22 cellular contexts compared by ENCODE assay signal in genomic region chr6:149904661-149905370, GRCh38. TPM values are rescaled to one million over a fixed set of nuclear protein-coding genes. Genes with fewer than 3 reads are reported as not detected.
A peak's percentile ranks its signal among the peaks of the same experiment; 100 is the strongest.
DNase-seq lines count a peak whose midpoint lies in the region; ATAC-seq and TF ChIP-seq lines count a peak whose summit lies in the region.
"Had no signal": no experiment of that assay in that cellular context is flagged by ENCODE, and none has a peak within 500 bp of the region (broad histone marks: within the 10 kb centered on the region; RNA-seq: fewer than 3 reads in every experiment).

No MANE protein-coding gene starts in this region.

- no peaks in the 10 kb centered on the region for H3K36me3 ChIP-seq in endodermal cell (ENCODE audit: control insufficient read depth, insufficient read depth, low read length)
- no peaks in the 10 kb centered on the region for H3K36me3 ChIP-seq in CD8-positive, alpha-beta T cell (ENCODE audit: insufficient read depth, low read length)
- H3K36me3 ChIP-seq: brain microvascular endothelial cell, neutrophil, stomach, tibial nerve had no signal

- DNase-seq in NCI-H2107 (lab: John Stamatoyannopoulos, UW): peak; percentile 59
- DNase-seq in endodermal cell: peak; percentile 24
- peak; percentile 34 for DNase-seq in sciatic nerve (ENCODE audit: low spot score)
- no peak for DNase-seq in CD8-positive, alpha-beta T cell
- no peak for DNase-seq in stimulated activated naive CD8-positive, alpha-beta T cell treated with anti-CD3 and anti-CD28 coated beads, Interleukin-15, amount 100 ng/mL, for 72 hours
- DNase-seq: activated gamma-delta T cell; brain microvascular endothelial cell; CD4-positive, alpha-beta memory T cell; kidney glomerular epithelial cell; mammary epithelial cell; MM.1S; NCI-H1436; NCI-H526 treated with DMSO at 0.1 percent for 48 hours; stimulated activated CD4-positive, alpha-beta T cell treated with anti-CD3 and anti-CD28 coated beads, Interleukin-12 subunit alpha, Interleukin-12 subunit beta, amount 100 ng/mL, for 4 hours; stimulated activated CD4-positive, alpha-beta T cell treated with anti-CD3 and anti-CD28 coated beads, Interleukin-4, amount 100 ng/mL, for 4 hours; stomach; T1000 had no signal

- intact Hi-C loops in sciatic nerve (cut with DNase I): no loop called here
- intact Hi-C loops in CD8-positive, alpha-beta T cell (cut with DNase I, micrococcal nuclease): no loop called here

- peaks cover 9% of the 10 kb centered on the region for H3K4me1 Mint-ChIP-seq in endodermal cell
- no peaks in the 10 kb centered on the region for H3K4me1 Mint-ChIP-seq in CD8-positive, alpha-beta T cell (ENCODE audit: low read depth)
- no peaks in the 10 kb centered on the region for H3K4me1 Mint-ChIP-seq in stimulated activated naive CD8-positive, alpha-beta T cell treated with anti-CD3 and anti-CD28 coated beads, Interleukin-15, amount 100 ng/mL, for 72 hours
- H3K4me1 Mint-ChIP-seq: CD4-positive, alpha-beta memory T cell; WTC11 had no signal

- no peak overlapping the region for H3K9ac ChIP-seq in endodermal cell (ENCODE audit: extremely low read depth, low read length, poor library complexity, severe bottlenecking)

- CTCF ChIA-PET in CD8-positive, alpha-beta T cell (lab: Charles Lee): interaction anchor here (1.0 to 1.6 kb wide), 3 partner anchors 57 to 78 kb away, joined by 3 to 5 read pairs (median 3); no protein-coding TSS in a partner anchor

- H3K27me3 Mint-ChIP-seq in endodermal cell (ENCODE audit: insufficient read depth): peaks cover 25% of the 10 kb centered on the region
- no peaks in the 10 kb centered on the region for H3K27me3 Mint-ChIP-seq in CD8-positive, alpha-beta T cell (ENCODE audit: low read depth)
- peaks cover 11% of the 10 kb centered on the region for H3K27me3 Mint-ChIP-seq in stimulated activated naive CD8-positive, alpha-beta T cell treated with anti-CD3 and anti-CD28 coated beads, Interleukin-15, amount 100 ng/mL, for 72 hours

- no peaks in the 10 kb centered on the region for H3K4me1 ChIP-seq in endodermal cell (ENCODE audit: control insufficient read depth, insufficient read depth, low read length)
- H3K4me1 ChIP-seq in CD8-positive, alpha-beta T cell (ENCODE audit: insufficient read depth, low read length): no peaks in the 10 kb centered on the region
- H3K4me1 ChIP-seq: stomach, tibial nerve had no signal

- no peak overlapping the region for H3K4me3 Mint-ChIP-seq in endodermal cell
- H3K4me3 Mint-ChIP-seq in CD8-positive, alpha-beta T cell: no peak overlapping the region
- H3K4me3 Mint-ChIP-seq in stimulated activated naive CD8-positive, alpha-beta T cell treated with anti-CD3 and anti-CD28 coated beads, Interleukin-15, amount 100 ng/mL, for 72 hours: no peak overlapping the region
- H3K4me3 Mint-ChIP-seq: CD4-positive, alpha-beta memory T cell; WTC11 had no signal

- no peak overlapping the region for H3K4me3 ChIP-seq in endodermal cell (ENCODE audit: low read length)
- H3K4me3 ChIP-seq in CD8-positive, alpha-beta T cell (ENCODE audit: low read depth, low read length): no peak overlapping the region
- H3K4me3 ChIP-seq: stomach, tibial nerve had no signal

- no peaks in the 10 kb centered on the region for H3K9me3 ChIP-seq in endodermal cell (ENCODE audit: control insufficient read depth, low read length)
- H3K9me3 ChIP-seq in CD8-positive, alpha-beta T cell (ENCODE audit: low read length): no peaks in the 10 kb centered on the region
- H3K9me3 ChIP-seq: neutrophil had no signal

- H3K27ac ChIP-seq in endodermal cell (ENCODE audit: low read depth, low read length): no peak overlapping the region
- H3K27ac ChIP-seq in CD8-positive, alpha-beta T cell (ENCODE audit: low read depth, low read length): no peak overlapping the region
- H3K27ac ChIP-seq: brain microvascular endothelial cell, neutrophil, stomach, tibial nerve had no signal

- no peak for TF ChIP-seq CTCF in endodermal cell (conservative IDR thresholded peaks at IDR 0.05)
- TF ChIP-seq CTCF in CD8-positive, alpha-beta T cell (IDR thresholded peaks at IDR 0.05): no peak

- ATAC-seq in sciatic nerve: peak; percentile 28
- no peak for ATAC-seq in CD8-positive, alpha-beta T cell
- ATAC-seq in HG02884 (IDR thresholded peaks at IDR 0.05; ENCODE audit: unreplicated experiment): no peak
- no peak for ATAC-seq in stimulated activated naive CD8-positive, alpha-beta T cell treated with anti-CD3 and anti-CD28 coated beads, Interleukin-15, amount 100 ng/mL, for 72 hours

- POLR2A ChIA-PET in CD8-positive, alpha-beta T cell (lab: Charles Lee): no interaction called here

- peaks cover 6% of the 10 kb centered on the region for H3K27me3 ChIP-seq in endodermal cell (ENCODE audit: control insufficient read depth, insufficient read depth, low read length, poor library complexity, severe bottlenecking)
- no peaks in the 10 kb centered on the region for H3K27me3 ChIP-seq in CD8-positive, alpha-beta T cell (ENCODE audit: insufficient read depth, low read length)
- H3K27me3 ChIP-seq: brain microvascular endothelial cell, stomach, tibial nerve had no signal

- 90 to 98% methylated on average over 6 to 13 of the region's 13 CpGs for WGBS in endodermal cell (ENCODE audit: insufficient coverage in 1 of 2, insufficient read length in 1 of 2), 2 experiments

- H3K36me3 Mint-ChIP-seq in endodermal cell (ENCODE audit: low read depth): no peaks in the 10 kb centered on the region
- H3K36me3 Mint-ChIP-seq in CD8-positive, alpha-beta T cell: peaks cover 3% of the 10 kb centered on the region

- no peak overlapping the region for H3K27ac Mint-ChIP-seq in endodermal cell
- H3K27ac Mint-ChIP-seq in CD8-positive, alpha-beta T cell: no peak overlapping the region
- no peak overlapping the region for H3K27ac Mint-ChIP-seq in stimulated activated naive CD8-positive, alpha-beta T cell treated with anti-CD3 and anti-CD28 coated beads, Interleukin-15, amount 100 ng/mL, for 72 hours
- H3K27ac Mint-ChIP-seq: CD4-positive, alpha-beta memory T cell; WTC11 had no signal

- H3K9me3 Mint-ChIP-seq in endodermal cell: peaks cover 26% of the 10 kb centered on the region
- H3K9me3 Mint-ChIP-seq in CD8-positive, alpha-beta T cell: peaks cover 10% of the 10 kb centered on the region
- H3K9me3 Mint-ChIP-seq in stimulated activated naive CD8-positive, alpha-beta T cell treated with anti-CD3 and anti-CD28 coated beads, Interleukin-15, amount 100 ng/mL, for 72 hours: peaks cover 6 to 26% of the 10 kb centered on the region in 2 donors

RNA-seq across cellular contexts. Expression of gene RAET1E, which starts 6.9 kb away (rescaled TPM):
- total RNA-seq in endodermal cell (not detected), sciatic nerve (0.80 TPM)
- polyA plus RNA-seq in endodermal cell (2013, experiment 1 of 2): not detected
- polyA plus RNA-seq in endodermal cell (2013, experiment 2 of 2): not detected
- total RNA-seq in CD8-positive, alpha-beta T cell: not detected
- total RNA-seq: CD4-positive, alpha-beta memory T cell; glomerular endothelial cell; stomach; WTC11 had no signal
- polyA plus RNA-seq: CD4-positive, alpha-beta memory T cell had no signal

RNA-seq across cellular contexts. Expression of gene RAET1G, which starts 18.1 kb away (rescaled TPM):
- total RNA-seq in endodermal cell (not detected), sciatic nerve (0.53 TPM)
- polyA plus RNA-seq in endodermal cell (2013, experiment 1 of 2): not detected
- polyA plus RNA-seq in endodermal cell (2013, experiment 2 of 2): not detected
- total RNA-seq in CD8-positive, alpha-beta T cell: not detected
- total RNA-seq: CD4-positive, alpha-beta memory T cell; WTC11 had no signal
- polyA plus RNA-seq: CD4-positive, alpha-beta memory T cell had no signal

RNA-seq across cellular contexts. Expression of gene ULBP2, which starts 37.0 kb away (rescaled TPM):
- total RNA-seq in endodermal cell: under 1 TPM in 1 of 2 donors, not detected in 1; 0.20 TPM
- polyA plus RNA-seq in endodermal cell (2013, experiment 1 of 2): 0.78 TPM
- polyA plus RNA-seq in endodermal cell (2013, experiment 2 of 2): 0.58 TPM
- 0.27 TPM for total RNA-seq in sciatic nerve
- 1 to 10 TPM; 7.2 to 9.7 TPM for total RNA-seq in CD8-positive, alpha-beta T cell
- total RNA-seq: CD4-positive, alpha-beta memory T cell had no signal

RNA-seq across cellular contexts. Expression of gene LRP11, which starts 40.7 kb away (rescaled TPM):
- total RNA-seq in endodermal cell (1 to 10 TPM; 3.6 to 6.0 TPM), sciatic nerve (34.0 TPM)
- 14.1 TPM for polyA plus RNA-seq in endodermal cell (2013, experiment 1 of 2)
- 13.2 TPM for polyA plus RNA-seq in endodermal cell (2013, experiment 2 of 2)
- under 1 TPM in 1 of 2 experiments, not detected in 1; 0.17 TPM for total RNA-seq in CD8-positive, alpha-beta T cell

RNA-seq across cellular contexts. Expression of gene ULBP1, which starts 58.9 kb away (rescaled TPM):
- under 1 TPM; 0.31 to 0.55 TPM for total RNA-seq in endodermal cell
- 4.0 TPM for polyA plus RNA-seq in endodermal cell (2013, experiment 1 of 2)
- polyA plus RNA-seq in endodermal cell (2013, experiment 2 of 2): 2.5 TPM
- not detected for total RNA-seq in sciatic nerve
- total RNA-seq in CD8-positive, alpha-beta T cell: under 1 TPM; 0.28 to 0.41 TPM
- total RNA-seq: CD4-positive, alpha-beta memory T cell had no signal
- polyA plus RNA-seq: CD4-positive, alpha-beta memory T cell had no signal

Comparison
In these comparisons a context has a peak if more than half of its experiments do, and no peak if none do; other contexts are left out.
1. DNase-seq: peak in NCI-H2107 (single experiment), endodermal cell (single experiment) and sciatic nerve (single experiment); none in CD8-positive, alpha-beta T cell (0 of 7) and stimulated activated naive CD8-positive, alpha-beta T cell treated with anti-CD3 and anti-CD28 coated beads, Interleukin-15, amount 100 ng/mL, for 72 hours (0 of 2).